Comparison of ENCODE assay signal across 1 cellular context in genomic region chr19:50952890-50953289, GRCh38.
TF ChIP-seq lines count a peak whose summit lies in the region.

TSS of gene KLK5 (minus strand) at chr19:50953038. CDS start at chr19:50952657, 381 bp downstream.

TF ChIP-seq in HCT116, 20 proteins besides CTCF, POLR2A, EP300 and RAD21:
- no peak for TF ChIP-seq SP1 (IDR thresholded peaks at IDR 0.05; ENCODE audit: low read depth)
- no peak for TF ChIP-seq TCF7L2 (IDR thresholded peaks at IDR 0.05; ENCODE audit: borderline replicate concordance, extremely low read depth, insufficient read depth, insufficient read length)
- TF ChIP-seq EZH2 (IDR thresholded peaks at IDR 0.05), result no peak
- TF ChIP-seq EGR1 (IDR thresholded peaks at IDR 0.05; ENCODE audit: low read depth), result no peak
- TF ChIP-seq YY1 (IDR thresholded peaks at IDR 0.05; ENCODE audit: extremely low read depth, insufficient replicate concordance, low read depth, low read length), result no peak
- TF ChIP-seq ZFX (IDR thresholded peaks at IDR 0.05), result no peak
- no peak for TF ChIP-seq SIN3A (IDR thresholded peaks at IDR 0.05; ENCODE audit: low read depth)
- TF ChIP-seq CEBPB (IDR thresholded peaks at IDR 0.05; ENCODE audit: low read depth), result no peak
- no peak for TF ChIP-seq ZNF274 (IDR thresholded peaks at IDR 0.05; ENCODE audit: low read depth, low read length)
- no peak for TF ChIP-seq EZH2phosphoT487 (IDR thresholded peaks at IDR 0.05; ENCODE audit: borderline replicate concordance)
